Comparison of ENCODE assay signal across 18 cellular contexts in the genomic region with DNA sequence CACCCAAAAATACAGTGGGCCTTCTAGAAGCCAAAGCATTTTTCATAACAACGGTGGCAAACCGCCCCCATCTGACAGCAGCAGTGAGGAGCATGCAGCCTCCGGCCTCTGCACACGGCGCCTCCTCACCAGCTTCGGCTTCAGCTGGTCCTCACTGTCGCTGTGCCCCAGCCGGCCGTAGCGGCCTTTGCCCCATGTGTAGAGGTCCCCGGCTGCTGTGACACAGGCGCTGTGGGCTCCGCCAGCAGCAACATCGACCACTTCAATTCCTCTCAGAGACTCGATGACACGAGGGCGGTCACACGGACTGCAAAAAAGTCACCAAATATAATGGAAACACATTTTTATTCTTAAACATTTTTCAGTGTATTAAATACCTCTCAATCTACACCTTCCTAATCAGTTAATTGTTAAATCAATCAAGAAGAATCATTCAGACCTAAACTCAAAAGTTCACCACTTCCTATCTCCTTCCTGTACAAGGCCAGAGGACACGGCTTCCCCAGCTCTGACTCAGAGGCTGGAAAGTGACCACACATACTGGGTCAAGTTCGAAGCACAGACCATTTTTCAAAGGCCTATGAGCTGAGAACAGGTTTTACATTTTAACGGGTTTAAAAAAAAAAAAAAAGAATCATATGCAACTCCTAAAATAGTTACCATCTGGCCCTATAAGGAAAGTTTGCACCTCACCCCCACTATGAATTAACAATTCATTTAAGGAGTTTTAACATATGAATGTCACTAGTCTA. TPM values are rescaled to one million over a fixed set of nuclear protein-coding genes. Genes with fewer than 3 reads are reported as not detected.
DNase-seq lines count a peak whose midpoint lies in the region; ATAC-seq and TF ChIP-seq lines count a peak whose summit lies in the region.
"Had no signal": no experiment of that assay in that cellular context is flagged by ENCODE, and none has a peak within 500 bp of the region (broad histone marks: within the 10 kb centered on the region; RNA-seq: fewer than 3 reads in every experiment).

No MANE protein-coding gene starts in this region.

- peak overlapping the region; percentile 55 for H4K8ac ChIP-seq in mesenchymal stem cell (ENCODE audit: low read length)

- no peak overlapping the region for H3K14ac ChIP-seq in mesenchymal stem cell (ENCODE audit: low read length in 2 of 2)

- peak overlapping the region; percentile 7 for H3K27ac ChIP-seq in mesenchymal stem cell (ENCODE audit: low read length, poor library complexity, severe bottlenecking)
- H3K27ac ChIP-seq: heart left ventricle, prostate gland had no signal

- H4K91ac ChIP-seq in mesenchymal stem cell (ENCODE audit: low read length) = no peak overlapping the region

- no peak for ATAC-seq in GM21423 (IDR thresholded peaks at IDR 0.05; ENCODE audit: unreplicated experiment)
- ATAC-seq in esophagus mucosa = no peak
- ATAC-seq: heart left ventricle had no signal

- no peak for TF ChIP-seq CTCF in choroid plexus epithelial cell (conservative IDR thresholded peaks at IDR 0.05; ENCODE audit: low read depth, low read length)

- peaks cover 4% of the 10 kb centered on the region for H3K4me1 ChIP-seq in mesenchymal stem cell (ENCODE audit: control insufficient read depth, insufficient read depth, low read depth, low read length)
- H3K4me1 ChIP-seq: prostate gland had no signal

- no peaks in the 10 kb centered on the region for H3K9me3 ChIP-seq in mesenchymal stem cell (ENCODE audit: control insufficient read depth, low read length)
- H3K9me3 ChIP-seq: heart left ventricle, prostate gland had no signal

- no peak overlapping the region for H3K4ac ChIP-seq in mesenchymal stem cell (ENCODE audit: low read depth in 1 of 2, low read length in 2 of 2)

- no peak overlapping the region for H2BK12ac ChIP-seq in mesenchymal stem cell (ENCODE audit: low read length in 2 of 2)

- no peak overlapping the region for H2AK5ac ChIP-seq in mesenchymal stem cell (ENCODE audit: low read length, severe bottlenecking)

- H3K79me1 ChIP-seq in mesenchymal stem cell (replicated peaks; ENCODE audit: low read length, poor library complexity, severe bottlenecking) = peaks cover 31% of the 10 kb centered on the region

- H3K27me3 ChIP-seq in mesenchymal stem cell (ENCODE audit: control insufficient read depth in 1 of 2, insufficient read depth in 1 of 2, low read length in 2 of 2) = no peaks in the 10 kb centered on the region
- H3K27me3 ChIP-seq: heart left ventricle had no signal

- no peak overlapping the region for H2AFZ ChIP-seq in mesenchymal stem cell (ENCODE audit: low read depth, low read length)

- H3K23ac ChIP-seq in mesenchymal stem cell (ENCODE audit: low read length in 2 of 2) = no peak overlapping the region

- H2BK5ac ChIP-seq in mesenchymal stem cell (ENCODE audit: low read depth, low read length, poor library complexity, severe bottlenecking) = no peak overlapping the region

- peaks cover 37 to 62% of the 10 kb centered on the region in 2 experiments for H3K36me3 ChIP-seq in mesenchymal stem cell (ENCODE audit: control insufficient read depth in 1 of 2, insufficient read depth in 2 of 2, low read depth in 1 of 2, low read length in 2 of 2)

- no peak overlapping the region for H2BK120ac ChIP-seq in mesenchymal stem cell (ENCODE audit: low read depth, low read length)

- H3K4me3 ChIP-seq in choroid plexus epithelial cell (ENCODE audit: low read depth, low read length) (no peak overlapping the region), mesenchymal stem cell (ENCODE audit: insufficient read depth in 1 of 2, low read depth in 1 of 2, low read length in 2 of 2) (no peak overlapping the region)
- H3K4me3 ChIP-seq: heart left ventricle, prostate gland had no signal

- DNase-seq in AG20443 (ENCODE audit: low spot score) (peak; percentile 70), HS-27A (ENCODE audit: low read depth) (peak; percentile 26), choroid plexus epithelial cell (ENCODE audit: low read depth) (peak; percentile 72), mesenchymal stem cell (peak; percentile 48), activated gamma-delta T cell treated with Interleukin-2 at 50 U/mL for 16 hours (no peak), NCI-H128 (lab: John Stamatoyannopoulos, UW; ENCODE audit: unreplicated experiment) (no peak)
- DNase-seq: activated CD4-positive, CD25-positive, alpha-beta regulatory T cell; C1 segment of cervical spinal cord; effector memory CD4-positive, alpha-beta T cell; NCI-H1436; NCI-H446 treated with DMSO at 0.1 percent for 48 hours; OCI-M1; stimulated activated CD4-positive, alpha-beta T cell treated with anti-CD3 and anti-CD28 coated beads, Interleukin-2, amount 100 ng/mL, for 24 hours had no signal

- WGBS in mesenchymal stem cell = 88% methylated on average over 19 of the region's 21 CpGs

- H3K9ac ChIP-seq in mesenchymal stem cell (ENCODE audit: low read length) = peak overlapping the region; percentile 57

- H3K4me2 ChIP-seq in mesenchymal stem cell (ENCODE audit: low read length, poor library complexity, severe bottlenecking) = no peak overlapping the region

- H3K18ac ChIP-seq in mesenchymal stem cell (ENCODE audit: low read depth in 1 of 2, low read length in 2 of 2) = no peak overlapping the region

- H2BK15ac ChIP-seq in mesenchymal stem cell (ENCODE audit: low read depth, poor library complexity, severe bottlenecking) = no peak overlapping the region

RNA-seq across cellular contexts. Expression of gene OCA2, which starts 33.6 kb away (rescaled TPM):
- 0.04 TPM for polyA plus RNA-seq in mesenchymal stem cell (2013, experiment 1 of 2)
- polyA plus RNA-seq in mesenchymal stem cell (2013, experiment 2 of 2) = 0.07 TPM
- 1.6 TPM for total RNA-seq in esophagus mucosa
- total RNA-seq: Daoy had no signal

Comparison
In these comparisons a context has a peak if more than half of its experiments do, and no peak if none do; other contexts are left out.
1. DNase-seq: peak in AG20443 (single experiment), HS-27A (single experiment), choroid plexus epithelial cell (single experiment) and mesenchymal stem cell (single experiment); none in activated gamma-delta T cell treated with Interleukin-2 at 50 U/mL for 16 hours (single experiment) and NCI-H128 (single experiment).